Comparison of ENCODE assay signal across 1 cellular context in genomic region chr13:45325806-45326205, GRCh38.
TF ChIP-seq lines count a peak whose summit lies in the region.

No MANE protein-coding gene starts in this region.

TF ChIP-seq in liver, 16 proteins besides CTCF, POLR2A, EP300 and RAD21:
- no peak for TF ChIP-seq REST (IDR thresholded peaks at IDR 0.05)
- peak; percentile 53 for TF ChIP-seq NR2F2 (IDR thresholded peaks at IDR 0.05)
- TF ChIP-seq SP1 (IDR thresholded peaks at IDR 0.05), result no peak
- TF ChIP-seq EGR1 (IDR thresholded peaks at IDR 0.05; ENCODE audit: low read depth in 2 of 2), result no peak
- no peak for TF ChIP-seq ZBTB33 (IDR thresholded peaks at IDR 0.05)
- peak; percentile 9 to 12 for TF ChIP-seq RXRA (IDR thresholded peaks at IDR 0.05)
- TF ChIP-seq, protein P1, sequence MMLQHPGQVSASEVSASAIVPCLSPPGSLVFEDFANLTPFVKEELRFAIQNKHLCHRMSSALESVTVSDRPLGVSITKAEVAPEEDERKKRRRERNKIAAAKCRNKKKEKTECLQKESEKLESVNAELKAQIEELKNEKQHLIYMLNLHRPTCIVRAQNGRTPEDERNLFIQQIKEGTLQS (IDR thresholded peaks at IDR 0.05), result no peak
- TF ChIP-seq FOXA2 (IDR thresholded peaks at IDR 0.05), result no peak
- TF ChIP-seq, protein P2, sequence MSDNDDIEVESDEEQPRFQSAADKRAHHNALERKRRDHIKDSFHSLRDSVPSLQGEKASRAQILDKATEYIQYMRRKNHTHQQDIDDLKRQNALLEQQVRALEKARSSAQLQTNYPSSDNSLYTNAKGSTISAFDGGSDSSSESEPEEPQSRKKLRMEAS (IDR thresholded peaks at IDR 0.05), result no peak
- no peak for TF ChIP-seq JUND (IDR thresholded peaks at IDR 0.05)
- TF ChIP-seq FOXA1 (IDR thresholded peaks at IDR 0.05), result no peak
- TF ChIP-seq YY1 (IDR thresholded peaks at IDR 0.05), result no peak
- no peak for TF ChIP-seq GABPA (IDR thresholded peaks at IDR 0.05 in 1 of 2, conservative IDR thresholded peaks at IDR 0.05 in 1 of 2)
